ENCODE assay signal across 16 cellular contexts in the genomic region with DNA sequence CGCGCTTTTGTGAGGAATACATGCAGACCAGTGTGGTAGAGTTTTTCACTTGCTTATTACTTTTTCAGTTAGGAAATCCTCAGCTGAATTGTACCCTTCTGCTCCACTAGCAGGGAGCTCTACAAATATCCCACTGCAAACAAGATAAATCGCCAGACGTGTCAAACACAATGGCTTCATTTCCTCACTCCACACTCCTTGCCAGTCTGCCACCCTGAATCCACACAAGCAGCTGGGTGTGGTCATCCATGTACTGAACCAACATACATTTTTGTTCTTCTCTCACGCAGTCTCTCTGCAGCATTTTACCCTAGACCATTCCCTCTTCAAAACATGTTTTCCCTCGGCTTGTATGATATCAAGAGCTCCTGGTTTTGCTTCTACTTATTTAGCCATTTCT. TPM values are rescaled to one million over a fixed set of nuclear protein-coding genes. Genes with fewer than 3 reads are reported as not detected.
"Had no signal": no experiment of that assay in that cellular context is flagged by ENCODE, and none has a peak within 500 bp of the region (broad histone marks: within the 10 kb centered on the region; RNA-seq: fewer than 3 reads in every experiment).

No MANE protein-coding gene starts in this region.

- H3K36me3 ChIP-seq: ascending aorta, gastrocnemius medialis, heart right ventricle, pancreas, sigmoid colon, thyroid gland had no signal

- ATAC-seq: activated CD4-positive, alpha-beta T cell treated with anti-CD3 and anti-CD28 coated beads for 36 hours; gastrocnemius medialis; heart right ventricle; pancreas; stimulated activated effector memory CD8-positive, alpha-beta T cell treated with anti-CD3 and anti-CD28 coated beads, Interleukin-12 subunit alpha, Interleukin-12 subunit beta, amount 100 ng/mL, for 72 hours had no signal

- H3K27ac ChIP-seq: ascending aorta, gastrocnemius medialis, heart right ventricle, pancreas, thyroid gland had no signal

- H3K9me3 Mint-ChIP-seq: activated CD4-positive, alpha-beta memory T cell treated with anti-CD3 and anti-CD28 coated beads, Interleukin-2, amount 10 ng/mL, durations not matched to agents 7 days and 5 days; activated naive CD4-positive, alpha-beta T cell treated with anti-CD3 and anti-CD28 coated beads, Interleukin-2, amount 10 ng/mL, durations not matched to agents 7 days and 5 days; activated T-cell treated with anti-CD3 and anti-CD28 coated beads, Interleukin-2, amount 50 U/mL, for 24 hours; stimulated activated effector memory CD8-positive, alpha-beta T cell treated with anti-CD3 and anti-CD28 coated beads, Interleukin-12 subunit alpha, Interleukin-12 subunit beta, amount 100 ng/mL, for 72 hours had no signal

- H3K36me3 Mint-ChIP-seq: activated naive CD4-positive, alpha-beta T cell treated with anti-CD3 and anti-CD28 coated beads, Interleukin-2, amount 10 ng/mL, durations not matched to agents 7 days and 5 days; stimulated activated effector memory CD8-positive, alpha-beta T cell treated with anti-CD3 and anti-CD28 coated beads, Interleukin-12 subunit alpha, Interleukin-12 subunit beta, amount 100 ng/mL, for 72 hours had no signal

- FAIRE-seq: islet of Langerhans, pancreas, urothelium cell line had no signal

- H3K9me3 ChIP-seq: gastrocnemius medialis, pancreas, sigmoid colon, thyroid gland had no signal

- H3K27ac Mint-ChIP-seq: activated CD4-positive, alpha-beta memory T cell treated with anti-CD3 and anti-CD28 coated beads, Interleukin-2, amount 10 ng/mL, durations not matched to agents 7 days and 5 days; activated CD4-positive, alpha-beta T cell treated with anti-CD3 and anti-CD28 coated beads for 36 hours; activated naive CD4-positive, alpha-beta T cell treated with anti-CD3 and anti-CD28 coated beads, Interleukin-2, amount 10 ng/mL, durations not matched to agents 7 days and 5 days; activated T-cell treated with anti-CD3 and anti-CD28 coated beads, Interleukin-2, amount 50 U/mL, for 24 hours; stimulated activated effector memory CD8-positive, alpha-beta T cell treated with anti-CD3 and anti-CD28 coated beads, Interleukin-12 subunit alpha, Interleukin-12 subunit beta, amount 100 ng/mL, for 72 hours had no signal

- H3K4me3 ChIP-seq: ascending aorta, gastrocnemius medialis, heart right ventricle, lung, pancreas, sigmoid colon, thyroid gland had no signal

- H3K27me3 ChIP-seq: thyroid gland had no signal

- H3K4me3 Mint-ChIP-seq: activated CD4-positive, alpha-beta memory T cell treated with anti-CD3 and anti-CD28 coated beads, Interleukin-2, amount 10 ng/mL, durations not matched to agents 7 days and 5 days; activated CD4-positive, alpha-beta T cell treated with anti-CD3 and anti-CD28 coated beads for 36 hours; activated naive CD4-positive, alpha-beta T cell treated with anti-CD3 and anti-CD28 coated beads, Interleukin-2, amount 10 ng/mL, durations not matched to agents 7 days and 5 days; activated T-cell treated with anti-CD3 and anti-CD28 coated beads, Interleukin-2, amount 50 U/mL, for 24 hours; stimulated activated effector memory CD8-positive, alpha-beta T cell treated with anti-CD3 and anti-CD28 coated beads, Interleukin-12 subunit alpha, Interleukin-12 subunit beta, amount 100 ng/mL, for 72 hours had no signal

- H3K4me1 ChIP-seq: thyroid gland had no signal

- DNase-seq: activated CD4-positive, alpha-beta memory T cell treated with anti-CD3 and anti-CD28 coated beads, Interleukin-2, amount 10 ng/mL, durations not matched to agents 7 days and 5 days; activated CD4-positive, alpha-beta T cell treated with anti-CD3 and anti-CD28 coated beads for 36 hours; activated naive CD4-positive, alpha-beta T cell treated with anti-CD3 and anti-CD28 coated beads, Interleukin-2, amount 10 ng/mL, durations not matched to agents 7 days and 5 days; activated T-cell treated with anti-CD3 and anti-CD28 coated beads, Interleukin-2, amount 50 U/mL, for 24 hours; dermis blood vessel endothelial cell; gastrocnemius medialis; heart right ventricle; pancreas; sigmoid colon; stimulated activated CD4-positive, alpha-beta T cell treated with anti-CD3 and anti-CD28 coated beads, Interleukin-2, amount 100 ng/mL, for 24 hours; thyroid gland had no signal

RNA-seq across cellular contexts. Expression of gene ROR2, which starts 3.7 kb away (rescaled TPM):
- total RNA-seq: activated CD4-positive, alpha-beta T cell treated with anti-CD3 and anti-CD28 coated beads for 36 hours had no signal
